Comparison of ENCODE assay signal across 20 cellular contexts in the genomic region with DNA sequence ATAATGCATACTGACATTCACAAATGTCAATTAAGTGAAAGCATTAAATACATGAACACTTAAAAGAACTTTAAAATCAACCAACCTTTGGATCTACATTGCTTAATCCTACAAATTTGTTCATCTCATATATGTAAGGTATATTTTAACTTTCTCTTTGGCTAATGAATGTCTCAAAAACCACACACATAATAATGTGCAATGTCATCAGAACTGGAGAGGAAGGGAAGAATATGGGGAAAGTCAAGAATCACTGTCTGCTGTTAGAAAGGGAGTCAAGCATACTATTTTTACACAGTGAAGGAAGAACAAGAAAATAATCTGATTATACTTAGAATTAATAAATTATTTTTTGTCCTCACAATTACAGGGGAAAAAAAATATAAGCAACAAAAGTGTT. TPM values are rescaled to one million over a fixed set of nuclear protein-coding genes. Genes with fewer than 3 reads are reported as not detected.
DNase-seq lines count a peak whose midpoint lies in the region; ATAC-seq and TF ChIP-seq lines count a peak whose summit lies in the region.
"Had no signal": no experiment of that assay in that cellular context is flagged by ENCODE, and none has a peak within 500 bp of the region (broad histone marks: within the 10 kb centered on the region; RNA-seq: fewer than 3 reads in every experiment).

No MANE protein-coding gene starts in this region.

- POLR2A ChIA-PET in OCI-LY7 (lab: Charles Lee) = interaction anchor here (1.2 to 9.3 kb wide), 8 partner anchors 11 to 87 kb away, joined by 3 to 75 read pairs (median 10); partner anchors contain the start of genes CDKN3 and CGRRF1

- TF ChIP-seq POLR2A in transverse colon (IDR thresholded peaks at IDR 0.05) = no peak
- no peak for TF ChIP-seq POLR2A in prostate gland (IDR thresholded peaks at IDR 0.05)

- H3K4me3 Mint-ChIP-seq in natural killer cell = no peak overlapping the region
- H3K4me3 Mint-ChIP-seq in natural killer cell treated with Interleukin-12 subunit alpha and Interleukin-12 subunit beta and Interleukin-15 and Interleukin-18, amount 100 ng/mL, for 72 hours = no peak overlapping the region
- peak overlapping the region; percentile 55 for H3K4me3 Mint-ChIP-seq in dendritic cell treated with granulocyte-macrophage colony-stimulating factor and Interleukin-4, amounts not matched to agents 40 ng/mL and 50 ng/mL, for 4 days
- H3K4me3 Mint-ChIP-seq: H9 had no signal

- H3K9me3 Mint-ChIP-seq in natural killer cell = no peaks in the 10 kb centered on the region
- no peaks in the 10 kb centered on the region for H3K9me3 Mint-ChIP-seq in natural killer cell treated with Interleukin-12 subunit alpha and Interleukin-12 subunit beta and Interleukin-15 and Interleukin-18, amount 100 ng/mL, for 72 hours
- H3K9me3 Mint-ChIP-seq in dendritic cell treated with granulocyte-macrophage colony-stimulating factor and Interleukin-4, amounts not matched to agents 40 ng/mL and 50 ng/mL, for 4 days = no peaks in the 10 kb centered on the region
- H3K9me3 Mint-ChIP-seq: H9 had no signal

- BruUV-seq in OCI-LY7 (replicated peaks; lab: Mats Ljungman, UMichigan) = no TSS peak

- peaks cover 47% of the 10 kb centered on the region for H3K36me3 ChIP-seq in OCI-LY7 (ENCODE audit: insufficient read depth, low read length)
- H3K36me3 ChIP-seq in transverse colon = peaks cover 0 to 6% (median 4%) of the 10 kb centered on the region in 4 donors
- no peaks in the 10 kb centered on the region for H3K36me3 ChIP-seq in prostate gland
- H3K36me3 ChIP-seq in SJCRH30 = peaks cover 30% of the 10 kb centered on the region

- H3K27me3 ChIP-seq in transverse colon (no peaks in the 10 kb centered on the region), prostate gland (replicated peaks; ENCODE audit: insufficient read depth) (no peaks in the 10 kb centered on the region), SJCRH30 (no peaks in the 10 kb centered on the region)
- H3K27me3 ChIP-seq: gastroesophageal sphincter had no signal

- H3K27me3 Mint-ChIP-seq in natural killer cell (ENCODE audit: low read depth in 2 of 2) = no peaks in the 10 kb centered on the region
- no peaks in the 10 kb centered on the region for H3K27me3 Mint-ChIP-seq in natural killer cell treated with Interleukin-12 subunit alpha and Interleukin-12 subunit beta and Interleukin-15 and Interleukin-18, amount 100 ng/mL, for 72 hours
- H3K27me3 Mint-ChIP-seq in dendritic cell treated with granulocyte-macrophage colony-stimulating factor and Interleukin-4, amounts not matched to agents 40 ng/mL and 50 ng/mL, for 4 days = no peaks in the 10 kb centered on the region

- peak overlapping the region; percentile 93 for H3K27ac ChIP-seq in OCI-LY7 (ENCODE audit: low read depth, low read length, poor library complexity, severe bottlenecking)
- H3K27ac ChIP-seq in transverse colon = peak overlapping the region in 3 of 4 donors; percentile 3 to 39 (median 7)
- no peak overlapping the region for H3K27ac ChIP-seq in prostate gland
- no peak overlapping the region for H3K27ac ChIP-seq in SJCRH30
- H3K27ac ChIP-seq: gastroesophageal sphincter, WERI-Rb-1 had no signal

- intact Hi-C loops in natural killer cell (cut with micrococcal nuclease) = no loop called here
- intact Hi-C loops in OCI-LY7 (cut with micrococcal nuclease; ENCODE audit: unreplicated experiment) = loop anchor here (1.0 kb wide), 1 partner anchor 43 kb away; the partner anchor contains the start of gene CNIH1
- intact Hi-C loops in dendritic cell treated with granulocyte-macrophage colony-stimulating factor and Interleukin-4, amounts not matched to agents 40 ng/mL and 50 ng/mL, for 4 days (cut with micrococcal nuclease) = no loop called here
- intact Hi-C loops in transverse colon (cut with DNase I; ENCODE audit: low total_unique reads) = no loop called here
- intact Hi-C loops in prostate gland (cut with DNase I) = no loop called here

- H3K79me2 ChIP-seq in OCI-LY7 (ENCODE audit: insufficient read depth, low read depth, low read length) = peaks cover 87% of the 10 kb centered on the region

- H3K27ac Mint-ChIP-seq in natural killer cell = peak overlapping the region; percentile 1 to 20
- no peak overlapping the region for H3K27ac Mint-ChIP-seq in natural killer cell treated with Interleukin-12 subunit alpha and Interleukin-12 subunit beta and Interleukin-15 and Interleukin-18, amount 100 ng/mL, for 72 hours
- H3K27ac Mint-ChIP-seq in dendritic cell treated with granulocyte-macrophage colony-stimulating factor and Interleukin-4, amounts not matched to agents 40 ng/mL and 50 ng/mL, for 4 days = peak overlapping the region; percentile 65

- DNase-seq in natural killer cell = no peak
- no peak for DNase-seq in natural killer cell treated with Interleukin-12 subunit alpha and Interleukin-12 subunit beta and Interleukin-15 and Interleukin-18, amount 100 ng/mL, for 72 hours (ENCODE audit: low spot score)
- DNase-seq in OCI-LY7 (ENCODE audit: low spot score) = no peak
- no peak for DNase-seq in transverse colon
- DNase-seq in DMS79 treated with DMSO at 0.1 percent for 48 hours (lab: John Stamatoyannopoulos, UW) = no peak
- DNase-seq in prostate gland (ENCODE audit: low spot score) = no peak
- DNase-seq in SJCRH30 = no peak
- DNase-seq: activated CD8-positive, alpha-beta memory T cell treated with anti-CD3 and anti-CD28 coated beads, Interleukin-2, amount 50 U/mL, for 4 hours; amniotic stem cell; H9; KBM-7; NCI-H146; NCI-H345; nucleus accumbens; OCI-M1; stimulated activated naive CD4-positive, alpha-beta T cell treated with Interleukin-2 at 50 U/mL for 16 hours; SW 1271; WERI-Rb-1 had no signal

- no peaks in the 10 kb centered on the region for H3K9me2 ChIP-seq in OCI-LY7 (ENCODE audit: insufficient read depth, low read length)

- no peaks in the 10 kb centered on the region for H3K36me3 Mint-ChIP-seq in natural killer cell
- peaks cover 15% of the 10 kb centered on the region for H3K36me3 Mint-ChIP-seq in natural killer cell treated with Interleukin-12 subunit alpha and Interleukin-12 subunit beta and Interleukin-15 and Interleukin-18, amount 100 ng/mL, for 72 hours
- peaks cover 62% of the 10 kb centered on the region for H3K36me3 Mint-ChIP-seq in dendritic cell treated with granulocyte-macrophage colony-stimulating factor and Interleukin-4, amounts not matched to agents 40 ng/mL and 50 ng/mL, for 4 days (ENCODE audit: low read depth)

- no peak for ATAC-seq in natural killer cell
- ATAC-seq in natural killer cell treated with Interleukin-12 subunit alpha and Interleukin-12 subunit beta and Interleukin-15 and Interleukin-18, amount 100 ng/mL, for 72 hours = no peak
- ATAC-seq: gastroesophageal sphincter had no signal

- H3K4me2 ChIP-seq in OCI-LY7 (ENCODE audit: low read length) = peak overlapping the region; percentile 87

- in situ Hi-C loops in transverse colon (cut with MboI; ENCODE audit: low pct_ligation_motif_present in 1 of 4, low pct_unique_long_range_greater_than_20kb in 1 of 4, low sequenced_read_pairs in 3 of 4) = no loop called here

- peaks cover 38 to 52% of the 10 kb centered on the region in 2 donors for H3K4me1 Mint-ChIP-seq in natural killer cell
- H3K4me1 Mint-ChIP-seq in natural killer cell treated with Interleukin-12 subunit alpha and Interleukin-12 subunit beta and Interleukin-15 and Interleukin-18, amount 100 ng/mL, for 72 hours (ENCODE audit: low read depth in 2 of 2) = peaks cover 41 to 47% of the 10 kb centered on the region in 2 donors
- H3K4me1 Mint-ChIP-seq in dendritic cell treated with granulocyte-macrophage colony-stimulating factor and Interleukin-4, amounts not matched to agents 40 ng/mL and 50 ng/mL, for 4 days (ENCODE audit: low read depth) = peaks cover 53% of the 10 kb centered on the region

- H3K4me1 ChIP-seq in OCI-LY7 (ENCODE audit: insufficient read depth, low read length, poor library complexity, severe bottlenecking) (peaks cover 71% of the 10 kb centered on the region), transverse colon (peaks cover 13 to 61% (median 36%) of the 10 kb centered on the region in 4 donors), prostate gland (replicated peaks) (peaks cover 3% of the 10 kb centered on the region), SJCRH30 (no peaks in the 10 kb centered on the region; the same call in 1 of the 2 replicates)

- no peak overlapping the region; the same call in 1 of the 2 replicates for H2AFZ ChIP-seq in OCI-LY7 (ENCODE audit: low read length)

- no peaks in the 10 kb centered on the region; the same call in 1 of the 2 replicates for H3K9me3 ChIP-seq in OCI-LY7 (ENCODE audit: low read length)
- H3K9me3 ChIP-seq in transverse colon = no peaks in the 10 kb centered on the region
- no peaks in the 10 kb centered on the region for H3K9me3 ChIP-seq in prostate gland
- no peaks in the 10 kb centered on the region for H3K9me3 ChIP-seq in SJCRH30 (replicated peaks)
- H3K9me3 ChIP-seq: gastroesophageal sphincter had no signal

- 0 out of 2 replicates have a peak, but pooled peaks cover 4% of the 10 kb centered on the region for H4K20me1 ChIP-seq in OCI-LY7 (ENCODE audit: insufficient read depth, low read length)

- CTCF ChIA-PET in OCI-LY7 (lab: Charles Lee; ENCODE audit: unreplicated experiment) = no interaction called here

- peak overlapping the region; percentile 87 for H3K4me3 ChIP-seq in OCI-LY7 (ENCODE audit: low read depth, low read length, poor library complexity, severe bottlenecking)
- H3K4me3 ChIP-seq in transverse colon = no peak overlapping the region
- H3K4me3 ChIP-seq in prostate gland = no peak overlapping the region
- H3K4me3 ChIP-seq in SJCRH30 = no peak overlapping the region
- H3K4me3 ChIP-seq: gastroesophageal sphincter had no signal

- TF ChIP-seq CTCF in natural killer cell (IDR thresholded peaks at IDR 0.05) = no peak
- no peak for TF ChIP-seq CTCF in OCI-LY7 (conservative IDR thresholded peaks at IDR 0.05; ENCODE audit: low read length)
- TF ChIP-seq CTCF in transverse colon (IDR thresholded peaks at IDR 0.05) = no peak
- TF ChIP-seq CTCF in prostate gland (IDR thresholded peaks at IDR 0.05) = no peak

- no peak for TF ChIP-seq EP300 in transverse colon (IDR thresholded peaks at IDR 0.05; ENCODE audit: low read depth)

RNA-seq across cellular contexts. Expression of gene GMFB, which starts 4.9 kb away (rescaled TPM):
- total RNA-seq in natural killer cell (10 to 100 TPM; 46.4 to 55.1 (median 52.8) TPM), OCI-LY7 (2022) (81.7 and 82.2 TPM in 2 replicates), transverse colon (10 to 100 TPM; 19.8 to 94.5 (median 67.4) TPM), prostate gland (10 to 100 TPM; 19.2 to 37.1 TPM)
- 10 to 100 TPM; 29.7 to 43.9 TPM for total RNA-seq in natural killer cell treated with Interleukin-12 subunit alpha and Interleukin-12 subunit beta and Interleukin-15 and Interleukin-18, amount 100 ng/mL, for 72 hours
- total RNA-seq in OCI-LY7 (2014; rRNA removed; shearing (Covaris generic)) = 45.7 and 61.3 TPM in 2 replicates
- 68.5 and 74.3 TPM in 2 replicates for total RNA-seq in SJCRH30 (2014; rRNA removed; shearing (Covaris generic))

RNA-seq across cellular contexts. Expression of gene CGRRF1, which starts 25.9 kb away (rescaled TPM):
- total RNA-seq in natural killer cell = 10 to 100 TPM; 25.4 to 30.1 (median 26.7) TPM
- 10 to 100 TPM; 16.3 to 19.7 TPM for total RNA-seq in natural killer cell treated with Interleukin-12 subunit alpha and Interleukin-12 subunit beta and Interleukin-15 and Interleukin-18, amount 100 ng/mL, for 72 hours
- 8.4 and 10.0 TPM in 2 replicates for total RNA-seq in OCI-LY7 (2014; rRNA removed; shearing (Covaris generic))
- total RNA-seq in OCI-LY7 (2022) = 11.8 and 13.4 TPM in 2 replicates
- total RNA-seq in transverse colon = 10 to 100 TPM in 3 of 4 donors, 1 to 10 TPM in 1; 2.6 to 46.8 (median 18.0) TPM
- total RNA-seq in prostate gland = 10 to 100 TPM; 17.1 to 25.7 TPM
- total RNA-seq in SJCRH30 (2014; rRNA removed; shearing (Covaris generic)) = 10.4 and 12.7 TPM in 2 replicates

RNA-seq across cellular contexts. Expression of gene CNIH1, which starts 42.7 kb away (rescaled TPM):
- 10 to 100 TPM; 20.4 to 30.9 (median 25.7) TPM for total RNA-seq in natural killer cell
- 10 to 100 TPM; 51.7 to 56.8 TPM for total RNA-seq in natural killer cell treated with Interleukin-12 subunit alpha and Interleukin-12 subunit beta and Interleukin-15 and Interleukin-18, amount 100 ng/mL, for 72 hours
- total RNA-seq in OCI-LY7 (2014; rRNA removed; shearing (Covaris generic)) = 18.7 and 29.7 TPM in 2 replicates
- 96.6 and 109 TPM in 2 replicates for total RNA-seq in OCI-LY7 (2022)
- 100 to 1,000 TPM in 3 of 4 donors, 10 to 100 TPM in 1; 40.8 to 184 (median 152) TPM for total RNA-seq in transverse colon
- total RNA-seq in prostate gland = 100 to 1,000 TPM; 113 to 193 TPM
- 173 and 179 TPM in 2 replicates for total RNA-seq in SJCRH30 (2014; rRNA removed; shearing (Covaris generic))

Comparison
In these comparisons a context has a peak if more than half of its experiments do, and no peak if none do; other contexts are left out.
1. H3K27ac Mint-ChIP-seq: peak in natural killer cell (2 of 2) and dendritic cell treated with granulocyte-macrophage colony-stimulating factor and Interleukin-4, amounts not matched to agents 40 ng/mL and 50 ng/mL, for 4 days (single experiment); none in natural killer cell treated with Interleukin-12 subunit alpha and Interleukin-12 subunit beta and Interleukin-15 and Interleukin-18, amount 100 ng/mL, for 72 hours (0 of 2).
2. H3K27ac ChIP-seq: peak in OCI-LY7 (single experiment) and transverse colon (3 of 4); none in prostate gland (0 of 2) and SJCRH30 (single experiment).